ENCODE assay signal across 14 cellular contexts in the genomic region with DNA sequence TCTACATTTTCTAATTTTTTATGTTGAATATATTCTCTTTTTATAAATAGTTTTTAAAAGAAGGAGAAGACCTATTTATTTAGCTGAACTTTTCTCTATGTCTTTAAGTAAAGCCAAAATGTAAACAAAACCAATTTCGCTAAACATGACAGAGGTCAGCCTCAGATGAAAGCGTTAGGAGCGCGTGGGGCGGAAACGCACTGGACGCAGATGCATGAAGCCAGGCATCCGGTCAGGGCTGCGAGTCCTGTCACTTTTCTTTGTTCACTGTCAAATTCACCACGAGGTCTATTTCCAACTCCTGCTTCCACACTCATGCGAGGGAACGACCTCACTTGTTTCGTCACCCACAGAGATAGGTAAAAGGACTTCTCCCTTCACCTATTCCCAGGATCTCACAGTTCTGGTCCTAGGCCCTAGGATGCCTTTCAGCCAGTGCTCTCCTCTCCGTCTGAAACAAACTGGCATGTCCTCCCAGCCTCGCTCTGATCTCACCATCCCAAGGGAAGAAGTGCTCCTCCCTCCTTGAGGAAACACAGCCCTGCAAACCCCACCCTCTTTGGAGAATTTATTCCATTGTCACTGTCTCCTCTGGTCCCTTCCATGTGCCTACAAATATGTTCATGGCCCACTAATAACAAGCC. TPM values are rescaled to one million over a fixed set of nuclear protein-coding genes. Genes with fewer than 3 reads are reported as not detected.
DNase-seq lines count a peak whose midpoint lies in the region; ATAC-seq, FAIRE-seq and TF ChIP-seq lines count a peak whose summit lies in the region.
"Had no signal": no experiment of that assay in that cellular context is flagged by ENCODE, and none has a peak within 500 bp of the region (broad histone marks: within the 10 kb centered on the region; RNA-seq: fewer than 3 reads in every experiment).

No MANE protein-coding gene starts in this region.

- H3K4me2 ChIP-seq in BLaER1, result peak overlapping the region; percentile 21; the same call in 1 of the 2 replicates
- no peak overlapping the region for H3K4me2 ChIP-seq in astrocyte (ENCODE audit: low read length)

- H3K9me3 Mint-ChIP-seq in astrocyte (ENCODE audit: unreplicated experiment), result no peaks in the 10 kb centered on the region

- no peak for FAIRE-seq in astrocyte (lab: Jason Lieb, UNC)

- H3K4me1 ChIP-seq in BLaER1, result peaks cover 8% of the 10 kb centered on the region; the same call in 1 of the 2 replicates
- peaks cover 45% of the 10 kb centered on the region for H3K4me1 ChIP-seq in astrocyte (ENCODE audit: insufficient read depth, low read length)
- H3K4me1 ChIP-seq in skeletal muscle tissue (ENCODE audit: control insufficient read depth in 3 of 3, insufficient read depth in 3 of 3, low read length in 3 of 3), result peaks cover 15 to 30% (median 16%) of the 10 kb centered on the region in 3 donors
- H3K4me1 ChIP-seq: breast epithelium had no signal

- no peak overlapping the region for H2AFZ ChIP-seq in astrocyte (ENCODE audit: low read depth, low read length)

- peaks cover 46% of the 10 kb centered on the region for H3K4me1 Mint-ChIP-seq in astrocyte (ENCODE audit: low read depth, unreplicated experiment)

- H3K4me3 Mint-ChIP-seq in astrocyte (ENCODE audit: unreplicated experiment), result no peak overlapping the region

- no peak overlapping the region for H3K9ac ChIP-seq in BLaER1
- no peak overlapping the region for H3K9ac ChIP-seq in astrocyte (ENCODE audit: low read length)
- no peak overlapping the region for H3K9ac ChIP-seq in skeletal muscle tissue (ENCODE audit: low read depth in 1 of 3, low read length in 3 of 3)

- TF ChIP-seq CTCF in astrocyte (IDR thresholded peaks at IDR 0.05; ENCODE audit: insufficient read depth, low read depth, low read length), result no peak

- no peaks in the 10 kb centered on the region for H3K27me3 Mint-ChIP-seq in astrocyte (ENCODE audit: low read depth, unreplicated experiment)

- H4K20me1 ChIP-seq in BLaER1 (no peaks in the 10 kb centered on the region), astrocyte (ENCODE audit: insufficient read depth, low read length) (no peaks in the 10 kb centered on the region)

- intact Hi-C loops in left ventricle myocardium superior (cut with micrococcal nuclease), result no loop called here

- ATAC-seq in left ventricle myocardium superior (peak; percentile 83), GM21619 (IDR thresholded peaks at IDR 0.05; ENCODE audit: unreplicated experiment) (no peak)

- DNase-seq in astrocyte (ENCODE audit: low read depth) (no peak), left ventricle myocardium superior (no peak), NCI-H524 treated with DMSO at 0.1 percent for 48 hours (lab: John Stamatoyannopoulos, UW) (no peak), HuH-7 (ENCODE audit: low spot score) (no peak), mucosa of gallbladder (ENCODE audit: low spot score) (no peak)
- DNase-seq: effector CD8-positive, alpha-beta T cell; NCI-H1694; stimulated activated CD4-positive, alpha-beta T cell treated with anti-CD3 and anti-CD28 coated beads, Interleukin-4, amount 100 ng/mL, for 1 hour had no signal

- peak overlapping the region; percentile 8 for H3K27ac Mint-ChIP-seq in astrocyte (ENCODE audit: unreplicated experiment)

- no peak overlapping the region for H3K4me3 ChIP-seq in BLaER1
- H3K4me3 ChIP-seq in astrocyte (ENCODE audit: insufficient read depth, low read depth, low read length), result no peak overlapping the region
- no peak overlapping the region for H3K4me3 ChIP-seq in skeletal muscle tissue (ENCODE audit: low read length in 3 of 3)
- H3K4me3 ChIP-seq: breast epithelium had no signal

- peaks cover 27% of the 10 kb centered on the region for H3K79me2 ChIP-seq in astrocyte (ENCODE audit: insufficient read depth, low read length)

- H3K36me3 ChIP-seq in BLaER1, result no peaks in the 10 kb centered on the region
- H3K36me3 ChIP-seq in astrocyte (ENCODE audit: insufficient read depth, low read length), result peaks cover 16% of the 10 kb centered on the region
- H3K36me3 ChIP-seq in skeletal muscle tissue (ENCODE audit: control insufficient read depth in 3 of 3, insufficient read depth in 3 of 3, low read length in 3 of 3), result peaks cover 0 to 3% (median 0%) of the 10 kb centered on the region in 3 donors
- H3K36me3 ChIP-seq: breast epithelium had no signal

- no peaks in the 10 kb centered on the region for H3K27me3 ChIP-seq in BLaER1
- no peaks in the 10 kb centered on the region for H3K27me3 ChIP-seq in astrocyte (ENCODE audit: insufficient read depth, low read length)
- H3K27me3 ChIP-seq in skeletal muscle tissue (ENCODE audit: control insufficient read depth in 3 of 3, insufficient read depth in 3 of 3, low read length in 3 of 3), result no peaks in the 10 kb centered on the region
- H3K27me3 ChIP-seq: breast epithelium had no signal

- peaks cover 28% of the 10 kb centered on the region for H3K36me3 Mint-ChIP-seq in astrocyte (ENCODE audit: low read depth, unreplicated experiment)

- H3K27ac ChIP-seq in BLaER1, result no peak overlapping the region
- no peak overlapping the region for H3K27ac ChIP-seq in astrocyte (ENCODE audit: low read depth, low read length)
- H3K27ac ChIP-seq in skeletal muscle tissue (ENCODE audit: low read depth, low read length), result peak overlapping the region; percentile 42
- H3K27ac ChIP-seq: VCaP had no signal

- H3K9me3 ChIP-seq in BLaER1 (no peaks in the 10 kb centered on the region), astrocyte (ENCODE audit: insufficient read depth, low read depth, low read length) (no peaks in the 10 kb centered on the region), skeletal muscle tissue (ENCODE audit: control insufficient read depth in 3 of 3, low read length in 3 of 3) (no peaks in the 10 kb centered on the region)
- H3K9me3 ChIP-seq: breast epithelium had no signal

RNA-seq across cellular contexts. Expression of a gene that starts 57.9 kb away (rescaled TPM):
- 139 and 201 TPM in 2 replicates for total RNA-seq in astrocyte
- total RNA-seq in left ventricle myocardium superior, result 109 TPM
- total RNA-seq in skeletal muscle tissue, result 24.0 TPM
- 257 TPM for total RNA-seq in mucosa of gallbladder
- total RNA-seq: OCI-LY7 had no signal
